In genomic region chr12:13278249-13278787, GRCh38 we compare ENCODE assay signal across 8 cellular contexts.
DNase-seq lines count a peak whose midpoint lies in the region.

No MANE protein-coding gene starts in this region.

- peak; percentile 77 for DNase-seq in DMS79 treated with DMSO at 0.1 percent for 48 hours (lab: John Stamatoyannopoulos, UW)
- peak; percentile 30 for DNase-seq in GOT3 (lab: John Stamatoyannopoulos, UW)
- peak; percentile 51 for DNase-seq in NCI-H146 (lab: John Stamatoyannopoulos, UW)
- DNase-seq in activated CD4-positive, CD25-positive, alpha-beta regulatory T cell treated with anti-CD3 and anti-CD28 coated beads, Interleukin-2, amount 50 U/mL, for 16 hours (ENCODE audit: low read depth, low spot score), result peak; percentile 26
- peak; percentile 19 for DNase-seq in central memory CD4-positive, alpha-beta T cell
- peak; percentile 68 for DNase-seq in kidney glomerular epithelial cell (lab: John Stamatoyannopoulos, UW)
- DNase-seq in stimulated activated CD4-positive, alpha-beta T cell treated with anti-CD3 and anti-CD28 coated beads, Interleukin-1b, Interleukin-23, amount 100 ng/mL, for 4 hours (ENCODE audit: low read depth in 2 of 2), result peak; percentile 43 to 58
- DNase-seq in A172 (ENCODE audit: low spot score), result no peak
